8 cellular contexts compared by ENCODE assay signal in genomic region chr9:35657327-35658143, GRCh38. TPM values are rescaled to one million over a fixed set of nuclear protein-coding genes. Genes with fewer than 3 reads are reported as not detected.
DNase-seq lines count a peak whose midpoint lies in the region; ATAC-seq lines count a peak whose summit lies in the region.

RMRP (minus strand) TSS chr9:35658019.

- peak within 1 kb of the TSS; percentile 95 to 100 (median 99) for H3K27ac Mint-ChIP-seq in CD4-positive, alpha-beta memory T cell

- H3K4me3 ChIP-seq in CD4-positive, alpha-beta memory T cell (ENCODE audit: low read length in 2 of 2): peak within 1 kb of the TSS; percentile 67 to 90
- peak within 1 kb of the TSS; percentile 89 for H3K4me3 ChIP-seq in effector memory CD4-positive, alpha-beta T cell (ENCODE audit: insufficient read depth, low read depth, low read length, poor library complexity, severe bottlenecking)

- POLR2A ChIA-PET in CD4-positive, alpha-beta memory T cell (lab: Charles Lee; ENCODE audit: partially characterized antibody): interaction anchor here (0.9 to 12.3 kb wide), 18 partner anchors 9 to 1037 kb away, joined by 3 to 420 read pairs (median 11); partner anchors contain the start of genes CD72, CREB3, DCTN3 and FAM221B
- POLR2A ChIA-PET in activated CD8-positive, alpha-beta memory T cell treated with anti-CD3 and anti-CD28 coated beads for 36 hours (lab: Charles Lee): interaction anchor here (0.6 to 3.8 kb wide), 11 partner anchors 8 to 157 kb away, joined by 3 to 30 read pairs (median 6); partner anchors contain the start of genes CREB3, GBA2, HINT2 and RGP1

- intact Hi-C loops in CD4-positive, alpha-beta memory T cell (cut with micrococcal nuclease): loop anchor here (1.0 to 5.0 kb wide), 10 partner anchors 11 to 670 kb away; partner anchors contain the start of genes CREB3, DNAJB5, GBA2 and HINT2

- CTCF ChIA-PET in CD4-positive, alpha-beta memory T cell (lab: Charles Lee; ENCODE audit: partially characterized antibody): interaction anchor here (0.7 to 19.4 kb wide), 28 partner anchors 8 to 1835 kb away, joined by 3 to 339 read pairs (median 6); partner anchors contain the start of genes ARHGEF39, CD72, CREB3 and GBA2
- CTCF ChIA-PET in activated CD8-positive, alpha-beta memory T cell treated with anti-CD3 and anti-CD28 coated beads for 36 hours (lab: Charles Lee): interaction anchor here (0.9 to 5.3 kb wide), 14 partner anchors 8 to 142 kb away, joined by 3 to 49 read pairs (median 6); partner anchors contain the start of genes CREB3 and TLN1

- peaks cover 21 to 40% of the 10 kb centered on the region in 2 donors for H3K36me3 Mint-ChIP-seq in CD4-positive, alpha-beta memory T cell

- peaks cover 51 to 78% (median 63%) of the 10 kb centered on the region in 4 donors for H3K4me1 Mint-ChIP-seq in CD4-positive, alpha-beta memory T cell

- DNase-seq in CD4-positive, alpha-beta memory T cell: peak; percentile 91 to 96 (median 93)
- DNase-seq in HS-5 (ENCODE audit: low read depth) (peak; percentile 99), lung microvascular endothelial cell (ENCODE audit: low read depth in 2 of 2) (peak; percentile 99 to 100)
- peak; percentile 91 for DNase-seq in NK-92 treated with Interleukin-12 subunit alpha and Interleukin-12 subunit beta, amount 100 ng/mL, for 24 hours (lab: John Stamatoyannopoulos, UW)
- peak; percentile 84 to 92 (median 87) for DNase-seq in effector memory CD4-positive, alpha-beta T cell
- DNase-seq in stimulated activated CD4-positive, alpha-beta T cell treated with anti-CD3 and anti-CD28 coated beads, TNF-alpha, amount 100 ng/mL, for 48 hours (ENCODE audit: low read depth in 3 of 3): peak; percentile 89 to 95 (median 94)

- H3K27me3 ChIP-seq in CD4-positive, alpha-beta memory T cell (ENCODE audit: insufficient read depth, low read length): no peaks in the 10 kb centered on the region
- H3K27me3 ChIP-seq in effector memory CD4-positive, alpha-beta T cell (replicated peaks; ENCODE audit: control insufficient read depth, insufficient read depth, low read length, poor library complexity, severe bottlenecking): no peaks in the 10 kb centered on the region

- H3K27me3 Mint-ChIP-seq in CD4-positive, alpha-beta memory T cell: peaks cover 2 to 4% of the 10 kb centered on the region in 2 donors

- peak within 1 kb of the TSS; percentile 86 to 95 (median 92) for H3K4me3 Mint-ChIP-seq in CD4-positive, alpha-beta memory T cell

- H3K27ac ChIP-seq in CD4-positive, alpha-beta memory T cell (ENCODE audit: low read depth, low read length): peak within 1 kb of the TSS; percentile 96
- peak within 1 kb of the TSS; percentile 100 for H3K27ac ChIP-seq in effector memory CD4-positive, alpha-beta T cell (ENCODE audit: insufficient read depth, low read length, poor library complexity, severe bottlenecking)

- peaks cover 0 to 8% (median 4%) of the 10 kb centered on the region in 8 donors for H3K9me3 Mint-ChIP-seq in CD4-positive, alpha-beta memory T cell

- H3K4me1 ChIP-seq in CD4-positive, alpha-beta memory T cell (ENCODE audit: insufficient read depth, low read length): peaks cover 64% of the 10 kb centered on the region
- peaks cover 35% of the 10 kb centered on the region for H3K4me1 ChIP-seq in effector memory CD4-positive, alpha-beta T cell (ENCODE audit: control insufficient read depth, insufficient read depth, low read length, poor library complexity, severe bottlenecking)

- peaks cover 10% of the 10 kb centered on the region for H3K36me3 ChIP-seq in CD4-positive, alpha-beta memory T cell (ENCODE audit: insufficient read depth, low read length)
- H3K36me3 ChIP-seq in effector memory CD4-positive, alpha-beta T cell (ENCODE audit: control insufficient read depth, insufficient read depth, low read length): no peaks in the 10 kb centered on the region

- no peaks in the 10 kb centered on the region for H3K9me3 ChIP-seq in CD4-positive, alpha-beta memory T cell (ENCODE audit: control insufficient read depth in 1 of 2, low read length in 2 of 2)
- no peaks in the 10 kb centered on the region for H3K9me3 ChIP-seq in effector memory CD4-positive, alpha-beta T cell (ENCODE audit: control insufficient read depth, low read length)

- ATAC-seq in GM19468 (IDR thresholded peaks at IDR 0.05; ENCODE audit: extremely low read depth, unreplicated experiment): peak; percentile 71

RNA-seq across cellular contexts. Expression of gene RMRP, which starts in this region (rescaled TPM):
- over 10,000 TPM; 18,678 to 21,585 TPM for total RNA-seq in CD4-positive, alpha-beta memory T cell
- 10 to 100 TPM in 1 of 2 donors, not detected in 1; 54.3 TPM for polyA plus RNA-seq in CD4-positive, alpha-beta memory T cell
- total RNA-seq in activated CD8-positive, alpha-beta memory T cell treated with anti-CD3 and anti-CD28 coated beads for 36 hours: 1,000 to 10,000 TPM; 9,117 to 9,295 TPM
- 215,777 and 328,792 TPM in 2 replicates for total RNA-seq in lung microvascular endothelial cell

Comparison
In these comparisons a context has a peak if more than half of its experiments do, and no peak if none do; other contexts are left out.
1. Peak in every context shown above with its lines: DNase-seq, ATAC-seq, H3K4me3 ChIP-seq and H3K27ac ChIP-seq.